Comparison of ENCODE assay signal across 12 cellular contexts in genomic region chr3:55189359-55189801, GRCh38.
DNase-seq lines count a peak whose midpoint lies in the region; ATAC-seq and TF ChIP-seq lines count a peak whose summit lies in the region.
"Had no signal": no experiment of that assay in that cellular context is flagged by ENCODE, and none has a peak within 500 bp of the region (broad histone marks: within the 10 kb centered on the region; RNA-seq: fewer than 3 reads in every experiment).

No MANE protein-coding gene starts in this region.

- H3K27ac ChIP-seq in heart right ventricle, result peak overlapping the region in 1 of 10 donors; percentile 57

- WGBS in heart right ventricle, 2 donors, result 38 to 58% methylated on average over 5 of the region's 5 CpGs

- peaks cover 0 to 6% (median 0%) of the 10 kb centered on the region in 7 donors for H3K27me3 ChIP-seq in heart right ventricle

- H3K27ac Mint-ChIP-seq in WTC11, result no peak overlapping the region
- H3K27ac Mint-ChIP-seq: activated naive CD8-positive, alpha-beta T cell had no signal

- POLR2A ChIA-PET in WTC11 (lab: Charles Lee), result no interaction called here

- H3K36me3 ChIP-seq in heart right ventricle, result no peaks in the 10 kb centered on the region

- CTCF ChIA-PET in WTC11 (lab: Charles Lee), result no interaction called here

- H3K4me3 Mint-ChIP-seq in WTC11, result no peak overlapping the region
- H3K4me3 Mint-ChIP-seq: activated naive CD8-positive, alpha-beta T cell had no signal

- H3K4me1 Mint-ChIP-seq in WTC11, result peaks cover 19% of the 10 kb centered on the region

- TF ChIP-seq CTCF in heart right ventricle (IDR thresholded peaks at IDR 0.05) (no peak), WTC11 (IDR thresholded peaks at IDR 0.05) (no peak)

- peak; percentile 5 to 10 for DNase-seq in heart right ventricle
- no peak for DNase-seq in cardiac septum (ENCODE audit: low spot score)
- no peak for DNase-seq in WTC11 (ENCODE audit: low spot score)
- no peak for DNase-seq in left ventricle myocardium superior
- no peak for DNase-seq in NAMALWA (ENCODE audit: low spot score)
- DNase-seq in stimulated activated naive CD4-positive, alpha-beta T cell treated with Interleukin-2 at 50 U/mL for 16 hours (lab: John Stamatoyannopoulos, UW), result no peak
- DNase-seq in COR-L47 (lab: John Stamatoyannopoulos, UW), result no peak
- no peak for DNase-seq in activated effector memory CD4-positive, alpha-beta T cell treated with anti-CD3 and anti-CD28 coated beads, Interleukin-2, amount 50 U/mL, for 16 hours
- DNase-seq: hypothalamus, mucosa of descending colon, RPMI8226 had no signal

- peaks cover 11% of the 10 kb centered on the region for H3K9me3 Mint-ChIP-seq in WTC11

- no peak overlapping the region for H3K4me3 ChIP-seq in heart right ventricle
- H3K4me3 ChIP-seq: mucosa of descending colon had no signal

- peaks cover 2% of the 10 kb centered on the region; the same call in 1 of the 2 replicates for H3K36me3 Mint-ChIP-seq in WTC11
- H3K36me3 Mint-ChIP-seq: activated naive CD8-positive, alpha-beta T cell had no signal

- intact Hi-C loops in heart right ventricle (cut with DNase I) (loop anchor here in 3 of 10 donors (10.0 kb wide), 3 partner anchors 335 to 1245 kb away; no protein-coding TSS in a partner anchor), cardiac septum (cut with DNase I) (no loop called here), left ventricle myocardium superior (cut with micrococcal nuclease) (no loop called here)

- ATAC-seq in heart right ventricle, result peak in 5 of 8 donors; percentile 37 to 71 (median 52)
- peak; percentile 73 for ATAC-seq in WTC11
- ATAC-seq in left ventricle myocardium superior, result peak; percentile 70
- ATAC-seq: mucosa of descending colon had no signal

- no peaks in the 10 kb centered on the region for H3K9me3 ChIP-seq in heart right ventricle
- H3K9me3 ChIP-seq: mucosa of descending colon had no signal

- H3K4me1 ChIP-seq in heart right ventricle, result no peaks in the 10 kb centered on the region

- no peaks in the 10 kb centered on the region for H3K27me3 Mint-ChIP-seq in WTC11 (ENCODE audit: low read depth)
- H3K27me3 Mint-ChIP-seq: activated naive CD8-positive, alpha-beta T cell had no signal

TF ChIP-seq in WTC11, 78 proteins besides CTCF, POLR2A, EP300 and RAD21 (continues in another document):
- TF ChIP-seq, protein P1, sequence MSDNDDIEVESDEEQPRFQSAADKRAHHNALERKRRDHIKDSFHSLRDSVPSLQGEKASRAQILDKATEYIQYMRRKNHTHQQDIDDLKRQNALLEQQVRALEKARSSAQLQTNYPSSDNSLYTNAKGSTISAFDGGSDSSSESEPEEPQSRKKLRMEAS (CRISPR knock-in tag; IDR thresholded peaks at IDR 0.05), result no peak
- no peak for TF ChIP-seq NR2C2 (CRISPR knock-in tag; IDR thresholded peaks at IDR 0.05)
- no peak for TF ChIP-seq TEAD4 (CRISPR knock-in tag; IDR thresholded peaks at IDR 0.05)
- TF ChIP-seq ZMAT4 (CRISPR knock-in tag; IDR thresholded peaks at IDR 0.05), result no peak
- TF ChIP-seq RELA (CRISPR knock-in tag; IDR thresholded peaks at IDR 0.05; ENCODE audit: borderline replicate concordance), result no peak
- TF ChIP-seq, protein P2, sequence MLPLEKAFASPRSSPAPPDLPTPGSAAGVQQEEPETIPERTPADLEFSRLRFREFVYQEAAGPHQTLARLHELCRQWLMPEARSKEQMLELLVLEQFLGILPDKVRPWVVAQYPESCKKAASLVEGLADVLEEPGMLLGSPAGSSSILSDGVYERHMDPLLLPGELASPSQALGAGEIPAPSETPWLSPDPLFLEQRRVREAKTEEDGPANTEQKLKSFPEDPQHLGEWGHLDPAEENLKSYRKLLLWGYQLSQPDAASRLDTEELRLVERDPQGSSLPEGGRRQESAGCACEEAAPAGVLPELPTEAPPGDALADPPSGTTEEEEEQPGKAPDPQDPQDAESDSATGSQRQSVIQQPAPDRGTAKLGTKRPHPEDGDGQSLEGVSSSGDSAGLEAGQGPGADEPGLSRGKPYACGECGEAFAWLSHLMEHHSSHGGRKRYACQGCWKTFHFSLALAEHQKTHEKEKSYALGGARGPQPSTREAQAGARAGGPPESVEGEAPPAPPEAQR (CRISPR knock-in tag; IDR thresholded peaks at IDR 0.05), result no peak
- TF ChIP-seq, protein P3, sequence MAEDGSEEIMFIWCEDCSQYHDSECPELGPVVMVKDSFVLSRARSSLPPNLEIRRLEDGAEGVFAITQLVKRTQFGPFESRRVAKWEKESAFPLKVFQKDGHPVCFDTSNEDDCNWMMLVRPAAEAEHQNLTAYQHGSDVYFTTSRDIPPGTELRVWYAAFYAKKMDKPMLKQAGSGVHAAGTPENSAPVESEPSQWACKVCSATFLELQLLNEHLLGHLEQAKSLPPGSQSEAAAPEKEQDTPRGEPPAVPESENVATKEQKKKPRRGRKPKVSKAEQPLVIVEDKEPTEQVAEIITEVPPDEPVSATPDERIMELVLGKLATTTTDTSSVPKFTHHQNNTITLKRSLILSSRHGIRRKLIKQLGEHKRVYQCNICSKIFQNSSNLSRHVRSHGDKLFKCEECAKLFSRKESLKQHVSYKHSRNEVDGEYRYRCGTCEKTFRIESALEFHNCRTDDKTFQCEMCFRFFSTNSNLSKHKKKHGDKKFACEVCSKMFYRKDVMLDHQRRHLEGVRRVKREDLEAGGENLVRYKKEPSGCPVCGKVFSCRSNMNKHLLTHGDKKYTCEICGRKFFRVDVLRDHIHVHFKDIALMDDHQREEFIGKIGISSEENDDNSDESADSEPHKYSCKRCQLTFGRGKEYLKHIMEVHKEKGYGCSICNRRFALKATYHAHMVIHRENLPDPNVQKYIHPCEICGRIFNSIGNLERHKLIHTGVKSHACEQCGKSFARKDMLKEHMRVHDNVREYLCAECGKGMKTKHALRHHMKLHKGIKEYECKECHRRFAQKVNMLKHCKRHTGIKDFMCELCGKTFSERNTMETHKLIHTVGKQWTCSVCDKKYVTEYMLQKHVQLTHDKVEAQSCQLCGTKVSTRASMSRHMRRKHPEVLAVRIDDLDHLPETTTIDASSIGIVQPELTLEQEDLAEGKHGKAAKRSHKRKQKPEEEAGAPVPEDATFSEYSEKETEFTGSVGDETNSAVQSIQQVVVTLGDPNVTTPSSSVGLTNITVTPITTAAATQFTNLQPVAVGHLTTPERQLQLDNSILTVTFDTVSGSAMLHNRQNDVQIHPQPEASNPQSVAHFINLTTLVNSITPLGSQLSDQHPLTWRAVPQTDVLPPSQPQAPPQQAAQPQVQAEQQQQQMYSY (CRISPR knock-in tag; IDR thresholded peaks at IDR 0.05), result no peak
- no peak for TF ChIP-seq SOX15 (CRISPR knock-in tag; IDR thresholded peaks at IDR 0.05)
- TF ChIP-seq, protein P4, sequence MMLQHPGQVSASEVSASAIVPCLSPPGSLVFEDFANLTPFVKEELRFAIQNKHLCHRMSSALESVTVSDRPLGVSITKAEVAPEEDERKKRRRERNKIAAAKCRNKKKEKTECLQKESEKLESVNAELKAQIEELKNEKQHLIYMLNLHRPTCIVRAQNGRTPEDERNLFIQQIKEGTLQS (CRISPR knock-in tag; conservative IDR thresholded peaks at IDR 0.05), result no peak
- TF ChIP-seq JUN (CRISPR knock-in tag; IDR thresholded peaks at IDR 0.05), result no peak
- no peak for TF ChIP-seq ELF4 (CRISPR knock-in tag; IDR thresholded peaks at IDR 0.05; ENCODE audit: low read depth)
- no peak for TF ChIP-seq IRF2 (CRISPR knock-in tag; IDR thresholded peaks at IDR 0.05; ENCODE audit: borderline replicate concordance, low read depth)
- no peak for TF ChIP-seq ATF1 (CRISPR knock-in tag; IDR thresholded peaks at IDR 0.05)
- no peak for TF ChIP-seq ZNF532 (CRISPR knock-in tag; IDR thresholded peaks at IDR 0.05; ENCODE audit: borderline replicate concordance)

Comparison
In these comparisons a context has a peak if more than half of its experiments do, and no peak if none do; other contexts are left out.
1. DNase-seq: peak in heart right ventricle (2 of 2); none in cardiac septum (single experiment), WTC11 (single experiment), left ventricle myocardium superior (single experiment), NAMALWA (single experiment), stimulated activated naive CD4-positive, alpha-beta T cell treated with Interleukin-2 at 50 U/mL for 16 hours (single experiment), COR-L47 (single experiment) and activated effector memory CD4-positive, alpha-beta T cell treated with anti-CD3 and anti-CD28 coated beads, Interleukin-2, amount 50 U/mL, for 16 hours (single experiment).
2. Peak in every context shown above with its lines, with median percentiles within 50 percentile points of each other: ATAC-seq.